ENCODE assay signal across 1 cellular context in genomic region chr12:2836004-2836403, GRCh38.
TF ChIP-seq lines count a peak whose summit lies in the region.

No MANE protein-coding gene starts in this region.

TF ChIP-seq in SK-N-SH treated with all-trans-retinoic acid at 6 μM for 48 hours, 23 proteins besides CTCF, POLR2A, EP300 and RAD21 (continued from another document):
- no peak for TF ChIP-seq ZNF8 (CRISPR knock-in tag; IDR thresholded peaks at IDR 0.05)
